Comparison of ENCODE assay signal across 25 cellular contexts in genomic region chr19:1813837-1814217, GRCh38. TPM values are rescaled to one million over a fixed set of nuclear protein-coding genes. Genes with fewer than 3 reads are reported as not detected.
DNase-seq lines count a peak whose midpoint lies in the region; ATAC-seq, FAIRE-seq and TF ChIP-seq lines count a peak whose summit lies in the region.
"Had no signal": no experiment of that assay in that cellular context is flagged by ENCODE, and none has a peak within 500 bp of the region (broad histone marks: within the 10 kb centered on the region; RNA-seq: fewer than 3 reads in every experiment).

No MANE protein-coding gene starts in this region.

- peaks cover 27% of the 10 kb centered on the region for H3K4me1 Mint-ChIP-seq in activated naive CD4-positive, alpha-beta T cell treated with anti-CD3 and anti-CD28 coated beads, Interleukin-2, amount 10 ng/mL, durations not matched to agents 7 days and 5 days

- no peaks in the 10 kb centered on the region for H3K9me3 ChIP-seq in DND-41 (ENCODE audit: insufficient read depth, low read length, severe bottlenecking)
- no peaks in the 10 kb centered on the region for H3K9me3 ChIP-seq in OCI-LY1 (ENCODE audit: low read length)
- no peaks in the 10 kb centered on the region; the same call in 1 of the 2 replicates for H3K9me3 ChIP-seq in K562 (replicated peaks; ENCODE audit: control insufficient read depth, insufficient read depth, low read depth, low read length)
- H3K9me3 ChIP-seq: breast epithelium, esophagus squamous epithelium, gastrocnemius medialis, neutrophil, Peyer's patch, psoas muscle had no signal

- H4K20me1 ChIP-seq in DND-41 (ENCODE audit: insufficient read depth, low read length) (peaks cover 15% of the 10 kb centered on the region), OCI-LY1 (ENCODE audit: insufficient read depth, low read length) (no peaks in the 10 kb centered on the region), K562 (replicated peaks; ENCODE audit: control insufficient read depth, insufficient read depth, low read length) (no peaks in the 10 kb centered on the region)

- peaks cover 39% of the 10 kb centered on the region for H3K36me3 ChIP-seq in DND-41 (ENCODE audit: insufficient read depth, low read length)
- peaks cover 39% of the 10 kb centered on the region for H3K36me3 ChIP-seq in OCI-LY1 (ENCODE audit: insufficient read depth, low read length)
- peaks cover 39% of the 10 kb centered on the region; the same call in 1 of the 3 replicates for H3K36me3 ChIP-seq in K562 (ENCODE audit: control insufficient read depth, insufficient read depth, low read length)

- no peak for DNase-seq in activated naive CD4-positive, alpha-beta T cell treated with anti-CD3 and anti-CD28 coated beads, Interleukin-2, amount 10 ng/mL, durations not matched to agents 7 days and 5 days
- no peak for DNase-seq in activated naive CD4-positive, alpha-beta T cell treated with anti-CD3 and anti-CD28 coated beads, Interleukin-2, amount 50 U/mL, for 16 hours
- no peak for DNase-seq in DND-41
- DNase-seq in K562 (ENCODE audit: extremely low read depth in 1 of 4, low spot score in 3 of 4): no peak
- DNase-seq in NCI-H1105 (lab: John Stamatoyannopoulos, UW): no peak
- DNase-seq: DMS 273 treated with DMSO at 0.1 percent for 48 hours, endodermal cell, esophagus squamous epithelium, gastrocnemius medialis, H7, Karpas-422, NCI-H1048, NCI-H2029, NCI-H345, Peyer's patch, psoas muscle had no signal

- H3K9ac ChIP-seq in DND-41 (ENCODE audit: low read depth, low read length) (peak overlapping the region; percentile 58), OCI-LY1 (ENCODE audit: low read length) (no peak overlapping the region), K562 (ENCODE audit: insufficient read depth in 1 of 2, low read depth in 2 of 2, low read length in 2 of 2) (peak overlapping the region; percentile 69 to 79; a peak in 3 of 4 replicates)

- H3K27me3 ChIP-seq in DND-41 (ENCODE audit: insufficient read depth, low read length, poor library complexity) (no peaks in the 10 kb centered on the region), OCI-LY1 (ENCODE audit: insufficient read depth, low read length) (0 out of 2 replicates have a peak, but pooled peaks cover 3% of the 10 kb centered on the region), K562 (ENCODE audit: control insufficient read depth in 2 of 2, insufficient read depth in 2 of 2, low read length in 2 of 2) (no peaks in the 10 kb centered on the region)
- H3K27me3 ChIP-seq: breast epithelium, esophagus squamous epithelium, gastrocnemius medialis, neutrophil, Peyer's patch had no signal

- peak overlapping the region; percentile 12 for H3K4me3 Mint-ChIP-seq in activated naive CD4-positive, alpha-beta T cell treated with anti-CD3 and anti-CD28 coated beads, Interleukin-2, amount 10 ng/mL, durations not matched to agents 7 days and 5 days

- no peak for FAIRE-seq in K562 (lab: Jason Lieb, UNC)
- FAIRE-seq: G401.6 had no signal

- no peaks in the 10 kb centered on the region for H3K9me3 Mint-ChIP-seq in activated naive CD4-positive, alpha-beta T cell treated with anti-CD3 and anti-CD28 coated beads, Interleukin-2, amount 10 ng/mL, durations not matched to agents 7 days and 5 days
- H3K9me3 Mint-ChIP-seq: CD14-positive monocyte; endodermal cell; stimulated activated memory B cell treated with anti-CD40 and anti-IgM and Interleukin-4, amounts not matched to agents 10 μg/mL and 1 μg/mL and 100 μg/mL, for 72 hours had no signal

- peak overlapping the region; percentile 39; the same call in 1 of the 2 replicates for H3K27ac ChIP-seq in DND-41 (ENCODE audit: low read length)
- peak overlapping the region; percentile 65 for H3K27ac ChIP-seq in OCI-LY1 (ENCODE audit: low read depth, low read length, poor library complexity, severe bottlenecking)
- H3K27ac ChIP-seq in K562 (ENCODE audit: extremely low read depth, low read depth, low read length): no peak overlapping the region
- H3K27ac ChIP-seq: breast epithelium, gastrocnemius medialis, psoas muscle had no signal

- CTCF ChIA-PET in activated naive CD4-positive, alpha-beta T cell treated with anti-CD3 and anti-CD28 coated beads, Interleukin-2, amount 10 ng/mL, durations not matched to agents 7 days and 5 days (lab: Charles Lee): interaction anchor here (0.6 to 2.7 kb wide), 5 partner anchors 13 to 143 kb away, joined by 3 to 18 read pairs (median 3); no protein-coding TSS in a partner anchor
- CTCF ChIA-PET in K562 (lab: Yijun Ruan, JAX; ENCODE audit: low intra/inter-chr PET ratio): interaction anchor here (1.5 kb wide), 1 partner anchor 142 kb away, joined by 8 read pairs; no protein-coding TSS in a partner anchor

- POLR2A ChIA-PET in K562 (lab: Yijun Ruan, JAX): interaction anchor here (0.7 kb wide), 1 partner anchor 32 kb away, joined by 4 read pairs; no protein-coding TSS in a partner anchor

- H3K4me3 ChIP-seq in DND-41 (ENCODE audit: low read depth in 1 of 2, low read length in 2 of 2) (peak overlapping the region in 1 of 2 experiments; percentile 74; a peak in 1 of 4 replicates), OCI-LY1 (ENCODE audit: low read depth, low read length, poor library complexity, severe bottlenecking) (no peak overlapping the region), K562 (no peak overlapping the region)

- H3K27me3 Mint-ChIP-seq in activated naive CD4-positive, alpha-beta T cell treated with anti-CD3 and anti-CD28 coated beads, Interleukin-2, amount 10 ng/mL, durations not matched to agents 7 days and 5 days: peaks cover 5% of the 10 kb centered on the region
- H3K27me3 Mint-ChIP-seq: stimulated activated memory B cell treated with anti-CD40 and anti-IgM and Interleukin-4, amounts not matched to agents 10 μg/mL and 1 μg/mL and 100 μg/mL, for 72 hours had no signal

- no peaks in the 10 kb centered on the region for H3F3A ChIP-seq in OCI-LY1 (ENCODE audit: insufficient read depth, low read length)

- TF ChIP-seq EP300 in K562 (IDR thresholded peaks at IDR 0.05; ENCODE audit: low read length): no peak

- in situ Hi-C loops in K562 (cut with MboI): no loop called here

- H3K4me2 ChIP-seq in DND-41 (ENCODE audit: insufficient read depth, low read length) (peak overlapping the region; percentile 92), OCI-LY1 (ENCODE audit: low read length) (peak overlapping the region; percentile 79; the same call in 1 of the 2 replicates), K562 (ENCODE audit: insufficient read depth, low read length) (no peak overlapping the region)

- H3K9me2 ChIP-seq in OCI-LY1 (ENCODE audit: low read depth, low read length): no peaks in the 10 kb centered on the region

- ATAC-seq in DND-41 (ENCODE audit: insufficient read depth, low read depth) (no peak), K562 (no peak), HG03025 (IDR thresholded peaks at IDR 0.05; ENCODE audit: low FRiP score, unreplicated experiment) (no peak), HG03095 (IDR thresholded peaks at IDR 0.05; ENCODE audit: unreplicated experiment) (no peak)
- ATAC-seq: activated CD4-positive, CD25-positive, alpha-beta regulatory T cell treated with anti-CD3 and anti-CD28 coated beads, Interleukin-2, amount 50 U/mL, for 24 hours; gastrocnemius medialis; stimulated activated memory B cell treated with anti-CD40 and anti-IgM and Interleukin-4, amounts not matched to agents 10 μg/mL and 1 μg/mL and 100 μg/mL, for 72 hours had no signal

- no peaks in the 10 kb centered on the region for H3K9me1 ChIP-seq in K562 (ENCODE audit: control insufficient read depth, insufficient read depth, low read length)

- TF ChIP-seq RAD21 in K562 (CRISPR knock-in tag; conservative IDR thresholded peaks at IDR 0.05 in 1 of 2, IDR thresholded peaks at IDR 0.05 in 1 of 2): no peak

- peaks cover 9% of the 10 kb centered on the region for H3K36me3 Mint-ChIP-seq in activated naive CD4-positive, alpha-beta T cell treated with anti-CD3 and anti-CD28 coated beads, Interleukin-2, amount 10 ng/mL, durations not matched to agents 7 days and 5 days

- H3K79me2 ChIP-seq in DND-41 (ENCODE audit: insufficient read depth, low read length) (peaks cover 14% of the 10 kb centered on the region), OCI-LY1 (ENCODE audit: insufficient read depth, low read length) (no peaks in the 10 kb centered on the region), K562 (ENCODE audit: control insufficient read depth, insufficient read depth, low read length) (peaks cover 5% of the 10 kb centered on the region; the same call in 1 of the 3 replicates)

- intact Hi-C loops in K562 (cut with micrococcal nuclease): loop anchor here (2.0 kb wide), 1 partner anchor 13 kb away; no protein-coding TSS in a partner anchor

- H2AFZ ChIP-seq in DND-41 (ENCODE audit: low read depth, low read length) (no peak overlapping the region), OCI-LY1 (ENCODE audit: low read length) (no peak overlapping the region), K562 (ENCODE audit: low read depth, low read length) (no peak overlapping the region)

- H3K4me1 ChIP-seq in DND-41 (ENCODE audit: insufficient read depth, low read length) (peaks cover 43% of the 10 kb centered on the region), OCI-LY1 (ENCODE audit: insufficient read depth, low read length, severe bottlenecking) (peaks cover 14% of the 10 kb centered on the region), K562 (replicated peaks in 1 of 2; ENCODE audit: control insufficient read depth in 2 of 2, insufficient read depth in 2 of 2, low read length in 2 of 2) (peaks cover 8 to 66% of the 10 kb centered on the region in 2 experiments; a peak in 3 of 5 replicates)

- TF ChIP-seq CTCF in DND-41 (IDR thresholded peaks at IDR 0.05; ENCODE audit: borderline replicate concordance, extremely low read depth, low read length, poor library complexity, severe bottlenecking): no peak
- no peak for TF ChIP-seq CTCF in OCI-LY1 (IDR thresholded peaks at IDR 0.05; ENCODE audit: low read length)
- TF ChIP-seq CTCF in K562 (IDR thresholded peaks at IDR 0.05 in 2 of 3, conservative IDR thresholded peaks at IDR 0.05 in 1 of 3; ENCODE audit: insufficient read depth in 2 of 3, low read depth in 1 of 3, low read length in 3 of 3): no peak

- no peak for TF ChIP-seq POLR2A in K562 (conservative IDR thresholded peaks at IDR 0.05)

- WGBS in K562 (ENCODE audit: insufficient coverage, low coverage, missing lambda C conversion rate): 86% methylated on average over 8 of the region's 9 CpGs

- no TSS peak for BruUV-seq in K562 (replicated peaks; lab: Mats Ljungman, UMichigan)

- H3K27ac Mint-ChIP-seq in activated naive CD4-positive, alpha-beta T cell treated with anti-CD3 and anti-CD28 coated beads, Interleukin-2, amount 10 ng/mL, durations not matched to agents 7 days and 5 days: peak overlapping the region; percentile 79
- H3K27ac Mint-ChIP-seq: stimulated activated memory B cell treated with anti-CD40 and anti-IgM and Interleukin-4, amounts not matched to agents 10 μg/mL and 1 μg/mL and 100 μg/mL, for 72 hours had no signal

RNA-seq across cellular contexts. Expression of gene ATP8B3, which starts 1.8 kb away (rescaled TPM):
- 40.7 and 89.4 TPM in 2 replicates for total RNA-seq in K562 (2011; cell fraction: chromatin; rRNA removed; ENCODE audit: low replicate concordance)
- total RNA-seq in K562 (2011; cell fraction: nucleolus; rRNA removed): 37.1 and 44.7 TPM in 2 replicates
- total RNA-seq in K562 (2011; cell fraction: nucleoplasm; rRNA removed): 35.0 and 38.7 TPM in 2 replicates
- total RNA-seq in K562 (2014; rRNA removed) (3.2 and 5.0 TPM in 2 replicates), K562 (2014; rRNA removed; fragmentation: Illumina TruSeq; extraction: Trizol) (3.2 and 3.6 TPM in 2 replicates), K562 (2015; rRNA removed; fragmentation: Illumina TruSeq; extraction: Trizol) (3.8 and 4.3 TPM in 2 replicates), K562 (2021) (12.3 and 13.2 TPM in 2 replicates)
- polyA plus RNA-seq in K562 (2011; rRNA removed) (8.3 and 13.2 TPM in 2 replicates), K562 (2014; fragmentation: Illumina TruSeq; extraction: Trizol) (6.0 and 6.4 TPM in 2 replicates), K562 (2014; fragmentation: Nextera tagmentation; extraction: Ambion mirVana) (1 to 10 TPM; 1.2 to 2.2 TPM), K562 (2014; rRNA removed) (10.1 and 11.9 TPM in 2 replicates)
- polyA plus RNA-seq in K562 (2011; cell fraction: cytosol; rRNA removed): 12.0 and 13.1 TPM in 2 replicates
- 36.1 and 44.4 TPM in 2 replicates for polyA plus RNA-seq in K562 (2011; cell fraction: nucleus; rRNA removed)
- 5.6 and 7.6 TPM in 2 replicates for polyA plus RNA-seq in K562 (2012)
- 9.7 and 10.4 TPM in 2 replicates for polyA minus RNA-seq in K562 (2011; rRNA and poly(A)+ RNA removed)
- polyA minus RNA-seq in K562 (2011; cell fraction: cytosol; rRNA and poly(A)+ RNA removed): 7.3 and 10.2 TPM in 2 replicates
- 5.4 and 7.0 TPM in 2 replicates for polyA minus RNA-seq in K562 (2011; cell fraction: nucleus; rRNA and poly(A)+ RNA removed)

RNA-seq across cellular contexts. Expression of gene REXO1, which starts 34.5 kb away (rescaled TPM):
- total RNA-seq in K562 (2011; cell fraction: chromatin; rRNA removed; ENCODE audit: low replicate concordance): 46.7 and 163 TPM in 2 replicates
- 112 and 114 TPM in 2 replicates for total RNA-seq in K562 (2011; cell fraction: nucleolus; rRNA removed)
- total RNA-seq in K562 (2011; cell fraction: nucleoplasm; rRNA removed): 55.0 and 57.6 TPM in 2 replicates
- total RNA-seq in K562 (2014; rRNA removed) (15.8 and 21.9 TPM in 2 replicates), K562 (2014; rRNA removed; fragmentation: Illumina TruSeq; extraction: Trizol) (3.5 and 4.5 TPM in 2 replicates), K562 (2015; rRNA removed; fragmentation: Illumina TruSeq; extraction: Trizol) (15.8 and 20.8 TPM in 2 replicates), K562 (2021) (52.4 and 63.3 TPM in 2 replicates)
- polyA plus RNA-seq in K562 (2011; rRNA removed) (14.6 and 21.5 TPM in 2 replicates), K562 (2014; fragmentation: Illumina TruSeq; extraction: Trizol) (16.7 and 40.7 TPM in 2 replicates), K562 (2014; fragmentation: Nextera tagmentation; extraction: Ambion mirVana) (under 1 TPM; 0.04 to 0.29 TPM), K562 (2014; rRNA removed) (31.0 and 50.1 TPM in 2 replicates)
- 17.4 and 27.3 TPM in 2 replicates for polyA plus RNA-seq in K562 (2011; cell fraction: cytosol; rRNA removed)
- 56.5 and 100 TPM in 2 replicates for polyA plus RNA-seq in K562 (2011; cell fraction: nucleus; rRNA removed)
- polyA plus RNA-seq in K562 (2012): 37.1 and 39.8 TPM in 2 replicates
- 7.4 and 11.2 TPM in 2 replicates for polyA minus RNA-seq in K562 (2011; rRNA and poly(A)+ RNA removed)
- 23.8 and 34.7 TPM in 2 replicates for polyA minus RNA-seq in K562 (2011; cell fraction: cytosol; rRNA and poly(A)+ RNA removed)
- 19.5 and 21.3 TPM in 2 replicates for polyA minus RNA-seq in K562 (2011; cell fraction: nucleus; rRNA and poly(A)+ RNA removed)

RNA-seq across cellular contexts. Expression of gene KLF16, which starts 49.6 kb away (rescaled TPM):
- total RNA-seq in K562 (2011; cell fraction: chromatin; rRNA removed; ENCODE audit: low replicate concordance): 5.8 and 14.0 TPM in 2 replicates
- 11.7 and 16.7 TPM in 2 replicates for total RNA-seq in K562 (2011; cell fraction: nucleolus; rRNA removed)
- total RNA-seq in K562 (2011; cell fraction: nucleoplasm; rRNA removed): 6.4 and 7.5 TPM in 2 replicates
- total RNA-seq in K562 (2014; rRNA removed) (15.5 and 22.0 TPM in 2 replicates), K562 (2014; rRNA removed; fragmentation: Illumina TruSeq; extraction: Trizol) (3.4 and 3.8 TPM in 2 replicates), K562 (2015; rRNA removed; fragmentation: Illumina TruSeq; extraction: Trizol) (7.9 and 9.4 TPM in 2 replicates), K562 (2021) (59.1 and 60.4 TPM in 2 replicates)
- polyA plus RNA-seq in K562 (2011; rRNA removed) (3.7 and 4.8 TPM in 2 replicates), K562 (2014; fragmentation: Illumina TruSeq; extraction: Trizol) (6.8 and 13.1 TPM in 2 replicates), K562 (2014; fragmentation: Nextera tagmentation; extraction: Ambion mirVana) (under 1 TPM; 0.04 to 0.10 TPM), K562 (2014; rRNA removed) (15.4 and 27.5 TPM in 2 replicates)
- polyA plus RNA-seq in K562 (2011; cell fraction: cytosol; rRNA removed): 7.1 and 44.8 TPM in 2 replicates
- polyA plus RNA-seq in K562 (2011; cell fraction: nucleus; rRNA removed): 14.2 and 29.1 TPM in 2 replicates
- polyA plus RNA-seq in K562 (2012): 20.8 and 23.7 TPM in 2 replicates
- 1.0 and 1.3 TPM in 2 replicates for polyA minus RNA-seq in K562 (2011; rRNA and poly(A)+ RNA removed)
- polyA minus RNA-seq in K562 (2011; cell fraction: cytosol; rRNA and poly(A)+ RNA removed): 15.0 and 25.4 TPM in 2 replicates
- 5.8 and 6.6 TPM in 2 replicates for polyA minus RNA-seq in K562 (2011; cell fraction: nucleus; rRNA and poly(A)+ RNA removed)
